In the genomic region with DNA sequence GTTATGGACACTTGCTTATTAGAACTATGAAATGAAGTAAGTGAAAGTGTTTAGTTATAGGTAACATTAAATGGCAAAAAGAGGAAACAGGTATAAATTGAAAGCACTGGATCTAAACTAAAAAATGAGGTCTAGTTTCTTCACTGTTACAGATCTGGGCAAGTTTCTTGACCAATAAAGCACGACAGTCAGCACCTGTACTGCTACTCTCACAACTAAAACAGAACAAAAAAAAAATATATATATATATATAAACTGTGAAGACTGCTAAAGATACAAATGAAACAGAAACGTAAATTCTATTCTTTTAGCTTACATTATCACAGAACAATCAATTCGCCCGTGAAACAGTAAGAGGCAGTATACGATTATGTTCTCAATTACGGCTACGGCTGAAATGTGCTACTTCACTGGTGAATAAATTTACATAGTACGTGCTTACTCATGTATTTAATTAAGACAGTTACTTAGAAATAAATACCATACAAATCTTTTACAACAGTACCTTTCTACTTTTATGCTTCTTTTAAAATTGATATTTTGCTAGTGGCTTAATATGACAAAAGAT, we compare ENCODE assay signal across 9 cellular contexts. TPM values are rescaled to one million over a fixed set of nuclear protein-coding genes. Genes with fewer than 3 reads are reported as not detected.
DNase-seq lines count a peak whose midpoint lies in the region; ATAC-seq and TF ChIP-seq lines count a peak whose summit lies in the region.
"Had no signal": no experiment of that assay in that cellular context is flagged by ENCODE, and none has a peak within 500 bp of the region (broad histone marks: within the 10 kb centered on the region; RNA-seq: fewer than 3 reads in every experiment).

No MANE protein-coding gene starts in this region.

- H3K36me3 Mint-ChIP-seq in GM23338 (ENCODE audit: low read depth) = peaks cover 3% of the 10 kb centered on the region; the same call in 2 of the 3 replicates

- H3K36me3 ChIP-seq in GM23338 (ENCODE audit: insufficient read depth) = no peaks in the 10 kb centered on the region
- H3K36me3 ChIP-seq in duodenal mucosa (ENCODE audit: control insufficient read depth in 1 of 2, insufficient read depth in 2 of 2, low read length in 2 of 2) = no peaks in the 10 kb centered on the region
- H3K36me3 ChIP-seq: BLaER1 treated with 17β-estradiol and CSF1 and Interleukin-3, amounts not matched to agents 10 nM and 100 nM had no signal

- H3K9ac ChIP-seq in duodenal mucosa (ENCODE audit: low read depth in 1 of 2, low read length in 2 of 2) = no peak overlapping the region
- H3K9ac ChIP-seq: BLaER1 treated with 17β-estradiol and CSF1 and Interleukin-3, amounts not matched to agents 10 nM and 100 nM had no signal

- 0 out of 2 replicates have a peak, but pooled peaks cover 7% of the 10 kb centered on the region for H4K20me1 ChIP-seq in GM23338 (replicated peaks; ENCODE audit: insufficient read depth)

- H3K27me3 ChIP-seq in GM23338 (ENCODE audit: insufficient read depth) = peaks cover 13% of the 10 kb centered on the region
- H3K27me3 ChIP-seq in duodenal mucosa (ENCODE audit: control insufficient read depth in 1 of 2, insufficient read depth in 2 of 2, low read length in 2 of 2) = no peaks in the 10 kb centered on the region

- peak; percentile 54 for DNase-seq in NCI-H510A treated with DMSO at 0.1 percent for 48 hours (lab: John Stamatoyannopoulos, UW)
- DNase-seq in NCI-H510A (lab: John Stamatoyannopoulos, UW) = no peak
- DNase-seq in GM23338 (ENCODE audit: low spot score) = peak; percentile 21
- DNase-seq in NCI-H69 (lab: John Stamatoyannopoulos, UW) = peak; percentile 38
- DNase-seq in superior temporal gyrus (ENCODE audit: extremely low spot score) = peak; percentile 79
- no peak for DNase-seq in NCI-H2196 treated with DMSO at 0.1 percent for 48 hours (lab: John Stamatoyannopoulos, UW; ENCODE audit: unreplicated experiment)
- DNase-seq in stimulated activated CD4-positive, alpha-beta T cell treated with anti-CD3 and anti-CD28 coated beads, Interleukin-15, amount 100 ng/mL, for 24 hours = no peak

- H3K4me2 ChIP-seq in GM23338 = no peak overlapping the region

- H2AFZ ChIP-seq in GM23338 = no peak overlapping the region

- H3K9me3 Mint-ChIP-seq in GM23338 = 0 out of 3 replicates have a peak, but pooled peaks cover 2% of the 10 kb centered on the region

- H3K27ac ChIP-seq in GM23338 (ENCODE audit: low read depth) (no peak overlapping the region), duodenal mucosa (ENCODE audit: low read depth, low read length) (no peak overlapping the region)
- H3K27ac ChIP-seq: BLaER1 treated with 17β-estradiol and CSF1 and Interleukin-3, amounts not matched to agents 10 nM and 100 nM had no signal

- ATAC-seq in GM23338 = no peak

- H3K27ac Mint-ChIP-seq in GM23338 = no peak overlapping the region

- H3K9me3 ChIP-seq in duodenal mucosa (ENCODE audit: control insufficient read depth in 1 of 2, low read length in 2 of 2) = no peaks in the 10 kb centered on the region

- peaks cover 83% of the 10 kb centered on the region for H3K79me2 ChIP-seq in GM23338 (replicated peaks; ENCODE audit: insufficient read depth)

- H3K9me2 ChIP-seq in GM23338 (ENCODE audit: insufficient read depth) = peaks cover 6% of the 10 kb centered on the region

- no peak overlapping the region for H3K4me3 Mint-ChIP-seq in GM23338

- H3K4me1 ChIP-seq in GM23338 (ENCODE audit: insufficient read depth) = peaks cover 21% of the 10 kb centered on the region
- H3K4me1 ChIP-seq in duodenal mucosa (ENCODE audit: control insufficient read depth in 1 of 2, insufficient read depth in 2 of 2, low read length in 2 of 2) = peaks cover 22 to 34% of the 10 kb centered on the region in 2 donors

- no peak overlapping the region for H3K4me3 ChIP-seq in GM23338
- H3K4me3 ChIP-seq in duodenal mucosa (ENCODE audit: low read depth in 1 of 2, low read length in 2 of 2) = peak overlapping the region; percentile 3 to 29
- H3K4me3 ChIP-seq: BLaER1 treated with 17β-estradiol and CSF1 and Interleukin-3, amounts not matched to agents 10 nM and 100 nM had no signal

- peaks cover 5% of the 10 kb centered on the region for H3K27me3 Mint-ChIP-seq in GM23338 (ENCODE audit: insufficient read depth, low read depth, poor library complexity)

- H3F3A ChIP-seq in GM23338 (replicated peaks; ENCODE audit: low read depth) = no peaks in the 10 kb centered on the region

- TF ChIP-seq CTCF in GM23338 (conservative IDR thresholded peaks at IDR 0.05; ENCODE audit: low read depth in 2 of 2) = peak in 1 of 2 experiments; percentile 31; a peak in 2 of 4 replicates

- peaks cover 24% of the 10 kb centered on the region for H3K4me1 Mint-ChIP-seq in GM23338

TF ChIP-seq in GM23338, 12 proteins besides CTCF, POLR2A, EP300 and RAD21:
- TF ChIP-seq ZNF331 (CRISPR knock-in tag; IDR thresholded peaks at IDR 0.05; ENCODE audit: low read depth) (no peak), POLR2AphosphoS5 (IDR thresholded peaks at IDR 0.05; ENCODE audit: low read depth) (no peak), CREB1 (CRISPR knock-in tag; IDR thresholded peaks at IDR 0.05; ENCODE audit: low read depth) (no peak)
- TF ChIP-seq, protein P1, sequence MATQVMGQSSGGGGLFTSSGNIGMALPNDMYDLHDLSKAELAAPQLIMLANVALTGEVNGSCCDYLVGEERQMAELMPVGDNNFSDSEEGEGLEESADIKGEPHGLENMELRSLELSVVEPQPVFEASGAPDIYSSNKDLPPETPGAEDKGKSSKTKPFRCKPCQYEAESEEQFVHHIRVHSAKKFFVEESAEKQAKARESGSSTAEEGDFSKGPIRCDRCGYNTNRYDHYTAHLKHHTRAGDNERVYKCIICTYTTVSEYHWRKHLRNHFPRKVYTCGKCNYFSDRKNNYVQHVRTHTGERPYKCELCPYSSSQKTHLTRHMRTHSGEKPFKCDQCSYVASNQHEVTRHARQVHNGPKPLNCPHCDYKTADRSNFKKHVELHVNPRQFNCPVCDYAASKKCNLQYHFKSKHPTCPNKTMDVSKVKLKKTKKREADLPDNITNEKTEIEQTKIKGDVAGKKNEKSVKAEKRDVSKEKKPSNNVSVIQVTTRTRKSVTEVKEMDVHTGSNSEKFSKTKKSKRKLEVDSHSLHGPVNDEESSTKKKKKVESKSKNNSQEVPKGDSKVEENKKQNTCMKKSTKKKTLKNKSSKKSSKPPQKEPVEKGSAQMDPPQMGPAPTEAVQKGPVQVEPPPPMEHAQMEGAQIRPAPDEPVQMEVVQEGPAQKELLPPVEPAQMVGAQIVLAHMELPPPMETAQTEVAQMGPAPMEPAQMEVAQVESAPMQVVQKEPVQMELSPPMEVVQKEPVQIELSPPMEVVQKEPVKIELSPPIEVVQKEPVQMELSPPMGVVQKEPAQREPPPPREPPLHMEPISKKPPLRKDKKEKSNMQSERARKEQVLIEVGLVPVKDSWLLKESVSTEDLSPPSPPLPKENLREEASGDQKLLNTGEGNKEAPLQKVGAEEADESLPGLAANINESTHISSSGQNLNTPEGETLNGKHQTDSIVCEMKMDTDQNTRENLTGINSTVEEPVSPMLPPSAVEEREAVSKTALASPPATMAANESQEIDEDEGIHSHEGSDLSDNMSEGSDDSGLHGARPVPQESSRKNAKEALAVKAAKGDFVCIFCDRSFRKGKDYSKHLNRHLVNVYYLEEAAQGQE (IDR thresholded peaks at IDR 0.05; ENCODE audit: unreplicated experiment) = no peak
- TF ChIP-seq, protein P2, sequence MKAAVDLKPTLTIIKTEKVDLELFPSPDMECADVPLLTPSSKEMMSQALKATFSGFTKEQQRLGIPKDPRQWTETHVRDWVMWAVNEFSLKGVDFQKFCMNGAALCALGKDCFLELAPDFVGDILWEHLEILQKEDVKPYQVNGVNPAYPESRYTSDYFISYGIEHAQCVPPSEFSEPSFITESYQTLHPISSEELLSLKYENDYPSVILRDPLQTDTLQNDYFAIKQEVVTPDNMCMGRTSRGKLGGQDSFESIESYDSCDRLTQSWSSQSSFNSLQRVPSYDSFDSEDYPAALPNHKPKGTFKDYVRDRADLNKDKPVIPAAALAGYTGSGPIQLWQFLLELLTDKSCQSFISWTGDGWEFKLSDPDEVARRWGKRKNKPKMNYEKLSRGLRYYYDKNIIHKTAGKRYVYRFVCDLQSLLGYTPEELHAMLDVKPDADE (IDR thresholded peaks at IDR 0.05) = no peak

RNA-seq across cellular contexts. Expression of a gene that starts 4.2 kb away (rescaled TPM):
- 12.2 and 14.9 TPM in 2 replicates for total RNA-seq in GM23338 (2014; rRNA removed; shearing (Covaris generic))
- 3.4 and 3.5 TPM in 2 replicates for polyA plus RNA-seq in GM23338 (2016; fragmentation: Nextera tagmentation; extraction: Ambion mirVana)

Comparison
In these comparisons a context has a peak if more than half of its experiments do, and no peak if none do; other contexts are left out.
1. DNase-seq: peak in NCI-H510A treated with DMSO at 0.1 percent for 48 hours (single experiment), GM23338 (single experiment), NCI-H69 (single experiment) and superior temporal gyrus (single experiment); none in NCI-H510A (single experiment), NCI-H2196 treated with DMSO at 0.1 percent for 48 hours (single experiment) and stimulated activated CD4-positive, alpha-beta T cell treated with anti-CD3 and anti-CD28 coated beads, Interleukin-15, amount 100 ng/mL, for 24 hours (single experiment).